In genomic region chr16:15093940-15094827, GRCh38 we compare ENCODE assay signal across 1 cellular context.
A peak's percentile ranks its signal among the peaks of the same experiment; 100 is the strongest.
TF ChIP-seq lines count a peak whose summit lies in the region.
"Not testable (repeated sequence)": the region's sequence is repeated elsewhere in the genome, so short reads cannot be mapped to it uniquely, and the experiment has no call there.

A gene with protein sequence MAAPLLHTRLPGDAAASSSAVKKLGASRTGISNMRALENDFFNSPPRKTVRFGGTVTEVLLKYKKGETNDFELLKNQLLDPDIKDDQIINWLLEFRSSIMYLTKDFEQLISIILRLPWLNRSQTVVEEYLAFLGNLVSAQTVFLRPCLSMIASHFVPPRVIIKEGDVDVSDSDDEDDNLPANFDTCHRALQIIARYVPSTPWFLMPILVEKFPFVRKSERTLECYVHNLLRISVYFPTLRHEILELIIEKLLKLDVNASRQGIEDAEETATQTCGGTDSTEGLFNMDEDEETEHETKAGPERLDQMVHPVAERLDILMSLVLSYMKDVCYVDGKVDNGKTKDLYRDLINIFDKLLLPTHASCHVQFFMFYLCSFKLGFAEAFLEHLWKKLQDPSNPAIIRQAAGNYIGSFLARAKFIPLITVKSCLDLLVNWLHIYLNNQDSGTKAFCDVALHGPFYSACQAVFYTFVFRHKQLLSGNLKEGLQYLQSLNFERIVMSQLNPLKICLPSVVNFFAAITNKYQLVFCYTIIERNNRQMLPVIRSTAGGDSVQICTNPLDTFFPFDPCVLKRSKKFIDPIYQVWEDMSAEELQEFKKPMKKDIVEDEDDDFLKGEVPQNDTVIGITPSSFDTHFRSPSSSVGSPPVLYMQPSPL (minus strand): TSS chr16:15094272. CDS start chr16:15094233, 39 bp downstream.

TF ChIP-seq in K562, 482 proteins besides CTCF, POLR2A, EP300 and RAD21 (continued from another document and continues in another):
- TF ChIP-seq AFF4 (CRISPR knock-in tag; IDR thresholded peaks at IDR 0.05) (0 out of 2 replicates have a peak, but pooled peaks have one; percentile 49), NKRF (IDR thresholded peaks at IDR 0.05; ENCODE audit: borderline replicate concordance) (peak; percentile 71; the same call in 1 of the 2 replicates), MAZ (CRISPR knock-in tag; conservative IDR thresholded peaks at IDR 0.05 in 1 of 2, IDR thresholded peaks at IDR 0.05 in 1 of 2) (peak; percentile 56 to 80), RREB1 (CRISPR knock-in tag; IDR thresholded peaks at IDR 0.05) (0 out of 2 replicates have a peak, but pooled peaks have one; percentile 50), HCFC1 (IDR thresholded peaks at IDR 0.05; ENCODE audit: low read depth, low read length) (peak; percentile 67), BHLHE40 (IDR thresholded peaks at IDR 0.05; ENCODE audit: low read length) (peak; percentile 91), MXD1 (CRISPR knock-in tag; IDR thresholded peaks at IDR 0.05; ENCODE audit: borderline replicate concordance, poor library complexity, severe bottlenecking) (peak; percentile 64), ZNF639 (CRISPR knock-in tag; conservative IDR thresholded peaks at IDR 0.05 in 1 of 2, IDR thresholded peaks at IDR 0.05 in 1 of 2) (peak in 1 of 2 experiments; percentile 61; a peak in 1 of 4 replicates), DIDO1 (tag; IDR thresholded peaks at IDR 0.05; ENCODE audit: low read depth) (peak; percentile 60; the same call in 1 of the 2 replicates), ZNF282 (CRISPR knock-in tag; IDR thresholded peaks at IDR 0.05) (0 out of 2 replicates have a peak, but pooled peaks have one; percentile 71), MTA3 (IDR thresholded peaks at IDR 0.05; ENCODE audit: borderline replicate concordance) (peak; percentile 65; the same call in 1 of the 2 replicates), NCOR1 (IDR thresholded peaks at IDR 0.05) (peak; percentile 38; the same call in 1 of the 2 replicates), PHF20 (IDR thresholded peaks at IDR 0.05; ENCODE audit: partially characterized antibody) (peak; percentile 82), ZFX (CRISPR knock-in tag; IDR thresholded peaks at IDR 0.05) (peak; percentile 88), RB1 (IDR thresholded peaks at IDR 0.05; ENCODE audit: low read depth) (peak; percentile 80), ZBTB17 (CRISPR knock-in tag; IDR thresholded peaks at IDR 0.05) (0 out of 2 replicates have a peak, but pooled peaks have one; percentile 73), CXXC5 (CRISPR knock-in tag; IDR thresholded peaks at IDR 0.05) (peak; percentile 97), L3MBTL2 (IDR thresholded peaks at IDR 0.05) (peak; percentile 82), EP400 (IDR thresholded peaks at IDR 0.05) (peak; percentile 97), CTBP1 (IDR thresholded peaks at IDR 0.05; ENCODE audit: borderline replicate concordance) (peak; percentile 76), ELF4 (CRISPR knock-in tag; IDR thresholded peaks at IDR 0.05) (0 out of 2 replicates have a peak, but pooled peaks have one; percentile 61), SMAD4 (CRISPR knock-in tag; conservative IDR thresholded peaks at IDR 0.05) (peak; percentile 49; the same call in 1 of the 2 replicates), ETV1 (tag; conservative IDR thresholded peaks at IDR 0.05; ENCODE audit: low read depth) (peak; percentile 66), NRF1 (conservative IDR thresholded peaks at IDR 0.05 in 1 of 2, IDR thresholded peaks at IDR 0.05 in 1 of 2) (peak; percentile 82 to 86), ZNF263 (CRISPR knock-in tag; IDR thresholded peaks at IDR 0.05; ENCODE audit: borderline replicate concordance) (peak; percentile 71; the same call in 1 of the 2 replicates), NEUROD1 (IDR thresholded peaks at IDR 0.05; ENCODE audit: borderline replicate concordance, low read depth, low read length, partially characterized antibody) (peak; percentile 31), ESRRA (IDR thresholded peaks at IDR 0.05; ENCODE audit: borderline replicate concordance, low read depth) (peak; percentile 63; the same call in 1 of the 2 replicates), FOXM1 (CRISPR knock-in tag; IDR thresholded peaks at IDR 0.05; ENCODE audit: low read depth) (0 out of 2 replicates have a peak, but pooled peaks have one; percentile 44), HNRNPL (IDR thresholded peaks at IDR 0.05; ENCODE audit: low read depth, low read length) (0 out of 2 replicates have a peak, but pooled peaks have one; percentile 34), ZNF511 (CRISPR knock-in tag; IDR thresholded peaks at IDR 0.05) (0 out of 2 replicates have a peak, but pooled peaks have one; percentile 31), NFRKB (IDR thresholded peaks at IDR 0.05; ENCODE audit: low read depth) (peak; percentile 88), SP2 (IDR thresholded peaks at IDR 0.05; ENCODE audit: extremely low read depth, low read depth, low read length, poor library complexity, severe bottlenecking) (peak; percentile 89), RBBP5 (IDR thresholded peaks at IDR 0.05; ENCODE audit: borderline replicate concordance, insufficient read depth, low read length, poor library complexity, severe bottlenecking) (peak; percentile 77), CREM (IDR thresholded peaks at IDR 0.05; ENCODE audit: low read depth) (peak; percentile 90), ZZZ3 (IDR thresholded peaks at IDR 0.05) (0 out of 2 replicates have a peak, but pooled peaks have one; percentile 42)
- not testable (repeated sequence) for TF ChIP-seq FOXM1 (IDR thresholded peaks at IDR 0.05; ENCODE audit: low read depth)
- TF ChIP-seq, protein P1, sequence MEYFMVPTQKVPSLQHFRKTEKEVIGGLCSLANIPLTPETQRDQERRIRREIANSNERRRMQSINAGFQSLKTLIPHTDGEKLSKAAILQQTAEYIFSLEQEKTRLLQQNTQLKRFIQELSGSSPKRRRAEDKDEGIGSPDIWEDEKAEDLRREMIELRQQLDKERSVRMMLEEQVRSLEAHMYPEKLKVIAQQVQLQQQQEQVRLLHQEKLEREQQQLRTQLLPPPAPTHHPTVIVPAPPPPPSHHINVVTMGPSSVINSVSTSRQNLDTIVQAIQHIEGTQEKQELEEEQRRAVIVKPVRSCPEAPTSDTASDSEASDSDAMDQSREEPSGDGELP (CRISPR knock-in tag; IDR thresholded peaks at IDR 0.05; ENCODE audit: borderline replicate concordance), result peak; percentile 61; the same call in 1 of the 2 replicates
- TF ChIP-seq, protein P2, sequence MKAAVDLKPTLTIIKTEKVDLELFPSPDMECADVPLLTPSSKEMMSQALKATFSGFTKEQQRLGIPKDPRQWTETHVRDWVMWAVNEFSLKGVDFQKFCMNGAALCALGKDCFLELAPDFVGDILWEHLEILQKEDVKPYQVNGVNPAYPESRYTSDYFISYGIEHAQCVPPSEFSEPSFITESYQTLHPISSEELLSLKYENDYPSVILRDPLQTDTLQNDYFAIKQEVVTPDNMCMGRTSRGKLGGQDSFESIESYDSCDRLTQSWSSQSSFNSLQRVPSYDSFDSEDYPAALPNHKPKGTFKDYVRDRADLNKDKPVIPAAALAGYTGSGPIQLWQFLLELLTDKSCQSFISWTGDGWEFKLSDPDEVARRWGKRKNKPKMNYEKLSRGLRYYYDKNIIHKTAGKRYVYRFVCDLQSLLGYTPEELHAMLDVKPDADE (conservative IDR thresholded peaks at IDR 0.05; ENCODE audit: control insufficient read depth, low read depth, low read length), result 0 out of 2 replicates have a peak, but pooled peaks have one; percentile 63
